In genomic region chr17:74776044-74776962, GRCh38 we compare ENCODE assay signal across 8 cellular contexts. TPM values are rescaled to one million over a fixed set of nuclear protein-coding genes. Genes with fewer than 3 reads are reported as not detected.
DNase-seq lines count a peak whose midpoint lies in the region; TF ChIP-seq lines count a peak whose summit lies in the region.

NAT9 (minus strand) TSS chr17:74776345; CDS start chr17:74775698, 647 bp downstream.

- CTCF ChIA-PET in activated naive CD4-positive, alpha-beta T cell treated with anti-CD3 and anti-CD28 coated beads, Interleukin-2, amount 10 ng/mL, durations not matched to agents 7 days and 5 days (lab: Charles Lee): interaction anchor here (0.8 to 5.6 kb wide), 7 partner anchors 14 to 119 kb away, joined by 3 to 44 read pairs (median 6); no protein-coding TSS in a partner anchor

- H3K36me3 Mint-ChIP-seq in HFFc6 (ENCODE audit: low read depth): peaks cover 23% of the 10 kb centered on the region
- H3K36me3 Mint-ChIP-seq in activated naive CD4-positive, alpha-beta T cell treated with anti-CD3 and anti-CD28 coated beads, Interleukin-2, amount 10 ng/mL, durations not matched to agents 7 days and 5 days: peaks cover 61% of the 10 kb centered on the region

- H3K4me3 Mint-ChIP-seq in HFFc6: peak within 1 kb of the TSS; percentile 100
- peak within 1 kb of the TSS; percentile 98 for H3K4me3 Mint-ChIP-seq in activated naive CD4-positive, alpha-beta T cell treated with anti-CD3 and anti-CD28 coated beads, Interleukin-2, amount 10 ng/mL, durations not matched to agents 7 days and 5 days

- DNase-seq in GM03348 (ENCODE audit: low spot score) (peak; percentile 100), HFFc6 (peak; percentile 94), NCI-H1048 (lab: John Stamatoyannopoulos, UW) (peak; percentile 93), SK-N-MC (ENCODE audit: low read depth, low spot score) (peak; percentile 52), globus pallidus (ENCODE audit: low spot score) (peak; percentile 89), nucleus accumbens (lab: John Stamatoyannopoulos, UW) (peak in 54 of 56 donors; percentile 69 to 98 (median 92)), superior temporal gyrus (ENCODE audit: extremely low spot score) (peak; percentile 92)
- peak; percentile 99 for DNase-seq in activated naive CD4-positive, alpha-beta T cell treated with anti-CD3 and anti-CD28 coated beads, Interleukin-2, amount 10 ng/mL, durations not matched to agents 7 days and 5 days

- H3K4me3 ChIP-seq in SK-N-MC: peak within 1 kb of the TSS; percentile 82

- peak within 1 kb of the TSS; percentile 42 for H3K27ac ChIP-seq in SK-N-MC

- peak within 1 kb of the TSS; percentile 91 for H3K27ac Mint-ChIP-seq in HFFc6
- H3K27ac Mint-ChIP-seq in activated naive CD4-positive, alpha-beta T cell treated with anti-CD3 and anti-CD28 coated beads, Interleukin-2, amount 10 ng/mL, durations not matched to agents 7 days and 5 days: peak within 1 kb of the TSS; percentile 94

- H3K4me1 Mint-ChIP-seq in HFFc6 (ENCODE audit: low read depth): peaks cover 50% of the 10 kb centered on the region
- H3K4me1 Mint-ChIP-seq in activated naive CD4-positive, alpha-beta T cell treated with anti-CD3 and anti-CD28 coated beads, Interleukin-2, amount 10 ng/mL, durations not matched to agents 7 days and 5 days: peaks cover 73% of the 10 kb centered on the region

- H3K9ac ChIP-seq in SK-N-MC (ENCODE audit: insufficient read length): peak within 1 kb of the TSS; percentile 84

- no peak for TF ChIP-seq CTCF in HFFc6 (IDR thresholded peaks at IDR 0.05)

- H3K9me3 Mint-ChIP-seq in HFFc6: no peaks in the 10 kb centered on the region
- H3K9me3 Mint-ChIP-seq in activated naive CD4-positive, alpha-beta T cell treated with anti-CD3 and anti-CD28 coated beads, Interleukin-2, amount 10 ng/mL, durations not matched to agents 7 days and 5 days: no peaks in the 10 kb centered on the region

- H3K9me3 ChIP-seq in SK-N-MC (ENCODE audit: low read depth, low read length): no peaks in the 10 kb centered on the region

- peaks cover 7% of the 10 kb centered on the region; the same call in 1 of the 2 replicates for H3K27me3 Mint-ChIP-seq in HFFc6 (ENCODE audit: insufficient read depth)
- peaks cover 4% of the 10 kb centered on the region for H3K27me3 Mint-ChIP-seq in activated naive CD4-positive, alpha-beta T cell treated with anti-CD3 and anti-CD28 coated beads, Interleukin-2, amount 10 ng/mL, durations not matched to agents 7 days and 5 days

- peaks cover 25% of the 10 kb centered on the region; the same call in 1 of the 2 replicates for H3K36me3 ChIP-seq in SK-N-MC (ENCODE audit: insufficient read depth, low read length)

RNA-seq across cellular contexts. Expression of gene NAT9, which starts in this region (rescaled TPM):
- 10 to 100 TPM; 40.9 to 50.7 (median 46.6) TPM for total RNA-seq in HFFc6 (2021; fragmentation: NEBNext Ultra II Directional; extraction: Animal tissue kit (Norgen Biotek cat#: 25700))

Comparison
In these comparisons a context has a peak if more than half of its experiments do, and no peak if none do; other contexts are left out.
1. Peak in every context shown above with its lines: DNase-seq, H3K4me3 ChIP-seq and H3K27ac ChIP-seq.